8 cellular contexts compared by ENCODE assay signal in genomic region chr19:45406957-45407375, GRCh38. TPM values are rescaled to one million over a fixed set of nuclear protein-coding genes. Genes with fewer than 3 reads are reported as not detected.
DNase-seq lines count a peak whose midpoint lies in the region; TF ChIP-seq lines count a peak whose summit lies in the region.

No MANE protein-coding gene starts in this region.

- H3K4me3 Mint-ChIP-seq in MCF 10A (ENCODE audit: unreplicated experiment) = peak overlapping the region; percentile 96

- no peaks in the 10 kb centered on the region for H3K27me3 Mint-ChIP-seq in MCF 10A (ENCODE audit: insufficient read depth, unreplicated experiment)

- TF ChIP-seq CTCF in AG04450 (IDR thresholded peaks at IDR 0.05; ENCODE audit: low read depth, low read length) (no peak), MCF 10A (IDR thresholded peaks at IDR 0.05; ENCODE audit: unreplicated experiment) (no peak)

- CTCF ChIA-PET in AG04450 (lab: Charles Lee) = no interaction called here
- CTCF ChIA-PET in MCF 10A (lab: Yijun Ruan, JAX) = interaction anchor here (0.8 to 1.4 kb wide), 2 partner anchors 32 to 79 kb away, joined by 3 to 8 read pairs; no protein-coding TSS in a partner anchor

- H3K9ac ChIP-seq in HUES6 (ENCODE audit: low read length) = peak overlapping the region; percentile 99
- peak overlapping the region; percentile 83 for H3K9ac ChIP-seq in mucosa of stomach (ENCODE audit: low read length)

- H3K36me3 Mint-ChIP-seq in MCF 10A (ENCODE audit: insufficient read depth, unreplicated experiment) = peaks cover 28% of the 10 kb centered on the region

- H3K4me1 Mint-ChIP-seq in MCF 10A (ENCODE audit: insufficient read depth, unreplicated experiment) = peaks cover 23% of the 10 kb centered on the region

- POLR2A ChIA-PET in AG04450 (lab: Yijun Ruan, JAX) (interaction anchor here (0.6 to 1.3 kb wide), 2 partner anchors 9 to 80 kb away, joined by 3 to 4 read pairs; no protein-coding TSS in a partner anchor), MCF 10A (lab: Yijun Ruan, JAX) (interaction anchor here (0.7 to 2.1 kb wide), 7 partner anchors 10 to 170 kb away, joined by 3 to 10 read pairs (median 5); partner anchors contain the start of gene ERCC1)

- peak overlapping the region; percentile 96 for H3K27ac Mint-ChIP-seq in MCF 10A (ENCODE audit: low read depth, unreplicated experiment)

- intact Hi-C loops in MCF 10A (cut with micrococcal nuclease) = no loop called here

- peaks cover 20% of the 10 kb centered on the region for H3K4me1 ChIP-seq in HUES6 (ENCODE audit: control insufficient read depth, insufficient read depth, low read length)
- peaks cover 34% of the 10 kb centered on the region for H3K4me1 ChIP-seq in mucosa of stomach (ENCODE audit: control insufficient read depth, insufficient read depth, low read length)

- DNase-seq in AG04450 (ENCODE audit: low read depth, low spot score) = no peak
- DNase-seq in MCF 10A (ENCODE audit: unreplicated experiment) = no peak
- DNase-seq in kidney glomerular epithelial cell (lab: John Stamatoyannopoulos, UW) = no peak
- DNase-seq in glomerular visceral epithelial cell (ENCODE audit: extremely low spot score) = no peak
- DNase-seq in NCI-H146 treated with DMSO at 0.1 percent for 48 hours (lab: John Stamatoyannopoulos, UW; ENCODE audit: unreplicated experiment) = no peak
- DNase-seq in cerebellar nuclear complex (lab: John Stamatoyannopoulos, UW) = no peak

- no peak overlapping the region for H3K27ac ChIP-seq in AG04450 (ENCODE audit: low read depth, low read length)
- peak overlapping the region; percentile 100; the same call in 1 of the 2 replicates for H3K27ac ChIP-seq in HUES6 (ENCODE audit: low read depth, low read length)

- peak overlapping the region; percentile 86 for H3K4me3 ChIP-seq in AG04450 (ENCODE audit: low read depth, low read length)
- H3K4me3 ChIP-seq in HUES6 (ENCODE audit: low read depth, low read length) = peak overlapping the region; percentile 94
- H3K4me3 ChIP-seq in mucosa of stomach (ENCODE audit: low read length) = peak overlapping the region; percentile 45

- no TSS peak for BruUV-seq in MCF 10A (replicated peaks; lab: Mats Ljungman, UMichigan)

- no peaks in the 10 kb centered on the region; the same call in 1 of the 2 replicates for H3K9me3 ChIP-seq in AG04450 (ENCODE audit: control insufficient read depth, insufficient read depth, low read length)
- H3K9me3 ChIP-seq in HUES6 (ENCODE audit: control insufficient read depth, insufficient read depth, low read depth, low read length) = no peaks in the 10 kb centered on the region
- H3K9me3 ChIP-seq in mucosa of stomach (ENCODE audit: control insufficient read depth, low read length) = no peaks in the 10 kb centered on the region

- no peaks in the 10 kb centered on the region for H3K9me3 Mint-ChIP-seq in MCF 10A (ENCODE audit: unreplicated experiment)

- H3K27me3 ChIP-seq in AG04450 (ENCODE audit: control insufficient read depth, insufficient read depth, low read length) (no peaks in the 10 kb centered on the region), HUES6 (ENCODE audit: control insufficient read depth, insufficient read depth, low read length) (no peaks in the 10 kb centered on the region), mucosa of stomach (ENCODE audit: control insufficient read depth, insufficient read depth, low read length) (peaks cover 8% of the 10 kb centered on the region)

- H3K36me3 ChIP-seq in HUES6 (ENCODE audit: control insufficient read depth, insufficient read depth, low read length) (peaks cover 27% of the 10 kb centered on the region), mucosa of stomach (ENCODE audit: control insufficient read depth, insufficient read depth, low read length) (no peaks in the 10 kb centered on the region)

RNA-seq across cellular contexts. Expression of gene POLR1G, which starts 0.5 kb away (rescaled TPM):
- polyA plus RNA-seq in AG04450 (2011; rRNA removed) = 3.0 and 3.2 TPM in 2 replicates
- polyA minus RNA-seq in AG04450 (2011; rRNA and poly(A)+ RNA removed) = 2.4 and 3.1 TPM in 2 replicates
- total RNA-seq in MCF 10A (2022) = 9.6 and 17.6 TPM in 2 replicates

RNA-seq across cellular contexts. Expression of gene PPP1R13L, which starts 2.1 kb away (rescaled TPM):
- 2.4 and 5.1 TPM in 2 replicates for polyA plus RNA-seq in AG04450 (2011; rRNA removed)
- 2.5 and 4.3 TPM in 2 replicates for polyA minus RNA-seq in AG04450 (2011; rRNA and poly(A)+ RNA removed)
- 142 and 161 TPM in 2 replicates for total RNA-seq in MCF 10A (2022)

RNA-seq across cellular contexts. Expression of gene ERCC1, which starts 16.8 kb away (rescaled TPM):
- polyA plus RNA-seq in AG04450 (2011; rRNA removed) = 75.8 and 113 TPM in 2 replicates
- 85.5 and 126 TPM in 2 replicates for polyA minus RNA-seq in AG04450 (2011; rRNA and poly(A)+ RNA removed)
- 186 and 227 TPM in 2 replicates for total RNA-seq in MCF 10A (2022)

RNA-seq across cellular contexts. Expression of gene ERCC2, which starts 36.6 kb away (rescaled TPM):
- 51.4 and 69.4 TPM in 2 replicates for polyA plus RNA-seq in AG04450 (2011; rRNA removed)
- polyA minus RNA-seq in AG04450 (2011; rRNA and poly(A)+ RNA removed) = 54.4 and 72.4 TPM in 2 replicates
- 19.2 and 27.8 TPM in 2 replicates for total RNA-seq in MCF 10A (2022)
